Comparison of ENCODE assay signal across 1 cellular context in the genomic region with DNA sequence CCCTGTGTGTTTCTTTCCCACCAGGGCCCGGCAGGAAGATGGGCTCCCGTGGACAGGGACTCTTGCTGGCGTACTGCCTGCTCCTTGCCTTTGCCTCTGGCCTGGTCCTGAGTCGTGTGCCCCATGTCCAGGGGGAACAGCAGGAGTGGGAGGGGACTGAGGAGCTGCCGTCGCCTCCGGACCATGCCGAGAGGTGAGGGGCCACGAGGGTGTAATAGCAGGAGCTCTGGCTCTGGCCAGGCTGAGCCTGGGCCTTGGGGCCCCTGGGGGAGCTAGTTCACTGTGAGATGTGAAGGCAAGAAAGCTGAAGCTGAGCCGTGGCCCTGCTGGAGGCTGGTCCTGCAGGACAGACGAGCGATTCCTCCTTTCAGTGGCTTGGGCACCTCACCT.
TF ChIP-seq lines count a peak whose summit lies in the region.

No MANE protein-coding gene starts in this region.

TF ChIP-seq in HepG2, 621 proteins besides CTCF, POLR2A, EP300 and RAD21:
- no peak for TF ChIP-seq ZNF121 (CRISPR knock-in tag; IDR thresholded peaks at IDR 0.05)
- TF ChIP-seq ZNF768 (CRISPR knock-in tag; IDR thresholded peaks at IDR 0.05), result 0 out of 2 replicates have a peak, but pooled peaks have one; percentile 10
- no peak for TF ChIP-seq AFF4 (CRISPR knock-in tag; IDR thresholded peaks at IDR 0.05)
- TF ChIP-seq, protein P1, sequence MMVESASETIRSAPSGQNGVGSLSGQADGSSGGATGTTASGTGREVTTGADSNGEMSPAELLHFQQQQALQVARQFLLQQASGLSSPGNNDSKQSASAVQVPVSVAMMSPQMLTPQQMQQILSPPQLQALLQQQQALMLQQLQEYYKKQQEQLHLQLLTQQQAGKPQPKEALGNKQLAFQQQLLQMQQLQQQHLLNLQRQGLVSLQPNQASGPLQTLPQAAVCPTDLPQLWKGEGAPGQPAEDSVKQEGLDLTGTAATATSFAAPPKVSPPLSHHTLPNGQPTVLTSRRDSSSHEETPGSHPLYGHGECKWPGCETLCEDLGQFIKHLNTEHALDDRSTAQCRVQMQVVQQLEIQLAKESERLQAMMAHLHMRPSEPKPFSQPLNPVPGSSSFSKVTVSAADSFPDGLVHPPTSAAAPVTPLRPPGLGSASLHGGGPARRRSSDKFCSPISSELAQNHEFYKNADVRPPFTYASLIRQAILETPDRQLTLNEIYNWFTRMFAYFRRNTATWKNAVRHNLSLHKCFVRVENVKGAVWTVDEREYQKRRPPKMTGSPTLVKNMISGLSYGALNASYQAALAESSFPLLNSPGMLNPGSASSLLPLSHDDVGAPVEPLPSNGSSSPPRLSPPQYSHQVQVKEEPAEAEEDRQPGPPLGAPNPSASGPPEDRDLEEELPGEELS (CRISPR knock-in tag; IDR thresholded peaks at IDR 0.05), result no peak
- TF ChIP-seq, protein P2, sequence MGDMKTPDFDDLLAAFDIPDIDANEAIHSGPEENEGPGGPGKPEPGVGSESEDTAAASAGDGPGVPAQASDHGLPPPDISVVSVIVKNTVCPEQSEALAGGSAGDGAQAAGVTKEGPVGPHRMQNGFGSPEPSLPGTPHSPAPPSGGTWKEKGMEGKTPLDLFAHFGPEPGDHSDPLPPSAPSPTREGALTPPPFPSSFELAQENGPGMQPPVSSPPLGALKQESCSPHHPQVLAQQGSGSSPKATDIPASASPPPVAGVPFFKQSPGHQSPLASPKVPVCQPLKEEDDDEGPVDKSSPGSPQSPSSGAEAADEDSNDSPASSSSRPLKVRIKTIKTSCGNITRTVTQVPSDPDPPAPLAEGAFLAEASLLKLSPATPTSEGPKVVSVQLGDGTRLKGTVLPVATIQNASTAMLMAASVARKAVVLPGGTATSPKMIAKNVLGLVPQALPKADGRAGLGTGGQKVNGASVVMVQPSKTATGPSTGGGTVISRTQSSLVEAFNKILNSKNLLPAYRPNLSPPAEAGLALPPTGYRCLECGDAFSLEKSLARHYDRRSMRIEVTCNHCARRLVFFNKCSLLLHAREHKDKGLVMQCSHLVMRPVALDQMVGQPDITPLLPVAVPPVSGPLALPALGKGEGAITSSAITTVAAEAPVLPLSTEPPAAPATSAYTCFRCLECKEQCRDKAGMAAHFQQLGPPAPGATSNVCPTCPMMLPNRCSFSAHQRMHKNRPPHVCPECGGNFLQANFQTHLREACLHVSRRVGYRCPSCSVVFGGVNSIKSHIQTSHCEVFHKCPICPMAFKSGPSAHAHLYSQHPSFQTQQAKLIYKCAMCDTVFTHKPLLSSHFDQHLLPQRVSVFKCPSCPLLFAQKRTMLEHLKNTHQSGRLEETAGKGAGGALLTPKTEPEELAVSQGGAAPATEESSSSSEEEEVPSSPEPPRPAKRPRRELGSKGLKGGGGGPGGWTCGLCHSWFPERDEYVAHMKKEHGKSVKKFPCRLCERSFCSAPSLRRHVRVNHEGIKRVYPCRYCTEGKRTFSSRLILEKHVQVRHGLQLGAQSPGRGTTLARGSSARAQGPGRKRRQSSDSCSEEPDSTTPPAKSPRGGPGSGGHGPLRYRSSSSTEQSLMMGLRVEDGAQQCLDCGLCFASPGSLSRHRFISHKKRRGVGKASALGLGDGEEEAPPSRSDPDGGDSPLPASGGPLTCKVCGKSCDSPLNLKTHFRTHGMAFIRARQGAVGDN (CRISPR knock-in tag; IDR thresholded peaks at IDR 0.05), result peak; percentile 35
- no peak for TF ChIP-seq AGO1 (IDR thresholded peaks at IDR 0.05; ENCODE audit: low read depth, low read length, poor library complexity, severe bottlenecking)
- TF ChIP-seq ZFP36L1 (CRISPR knock-in tag; IDR thresholded peaks at IDR 0.05), result no peak
- TF ChIP-seq REXO4 (CRISPR knock-in tag; IDR thresholded peaks at IDR 0.05; ENCODE audit: borderline replicate concordance), result no peak
- TF ChIP-seq ZNF225 (CRISPR knock-in tag; IDR thresholded peaks at IDR 0.05), result no peak
- TF ChIP-seq NR3C1 (CRISPR knock-in tag; IDR thresholded peaks at IDR 0.05), result no peak
- no peak for TF ChIP-seq ZNF446 (CRISPR knock-in tag; IDR thresholded peaks at IDR 0.05)
- TF ChIP-seq KAT7 (CRISPR knock-in tag; IDR thresholded peaks at IDR 0.05; ENCODE audit: borderline replicate concordance), result no peak
- TF ChIP-seq, protein P3, sequence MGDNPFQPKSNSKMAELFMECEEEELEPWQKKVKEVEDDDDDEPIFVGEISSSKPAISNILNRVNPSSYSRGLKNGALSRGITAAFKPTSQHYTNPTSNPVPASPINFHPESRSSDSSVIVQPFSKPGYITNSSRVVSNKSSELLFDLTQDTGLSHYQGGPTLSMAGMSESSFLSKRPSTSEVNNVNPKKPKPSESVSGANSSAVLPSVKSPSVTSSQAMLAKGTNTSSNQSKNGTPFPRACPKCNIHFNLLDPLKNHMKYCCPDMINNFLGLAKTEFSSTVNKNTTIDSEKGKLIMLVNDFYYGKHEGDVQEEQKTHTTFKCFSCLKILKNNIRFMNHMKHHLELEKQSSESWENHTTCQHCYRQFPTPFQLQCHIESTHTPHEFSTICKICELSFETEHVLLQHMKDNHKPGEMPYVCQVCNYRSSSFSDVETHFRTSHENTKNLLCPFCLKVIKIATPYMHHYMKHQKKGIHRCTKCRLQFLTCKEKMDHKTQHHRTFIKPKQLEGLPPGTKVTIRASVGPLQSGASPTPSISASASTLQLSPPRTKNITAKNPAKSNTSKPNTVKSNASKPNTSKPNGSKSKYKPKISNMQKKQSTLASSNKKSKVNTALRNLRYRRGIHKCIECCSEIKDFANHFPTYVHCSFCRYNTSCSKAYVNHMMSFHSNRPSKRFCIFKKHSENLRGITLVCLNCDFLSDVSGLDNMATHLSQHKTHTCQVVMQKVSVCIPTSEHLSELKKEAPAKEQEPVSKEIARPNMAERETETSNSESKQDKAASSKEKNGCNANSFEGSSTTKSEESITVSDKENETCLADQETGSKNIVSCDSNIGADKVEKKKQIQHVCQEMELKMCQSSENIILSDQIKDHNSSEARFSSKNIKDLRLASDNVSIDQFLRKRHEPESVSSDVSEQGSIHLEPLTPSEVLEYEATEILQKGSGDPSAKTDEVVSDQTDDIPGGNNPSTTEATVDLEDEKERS (CRISPR knock-in tag; IDR thresholded peaks at IDR 0.05), result no peak
- 0 out of 2 replicates have a peak, but pooled peaks have one; percentile 32 for TF ChIP-seq ZNF230 (CRISPR knock-in tag; IDR thresholded peaks at IDR 0.05)
- TF ChIP-seq RCOR2 (CRISPR knock-in tag; IDR thresholded peaks at IDR 0.05), result no peak
